ENCODE assay signal across 14 cellular contexts in the genomic region with DNA sequence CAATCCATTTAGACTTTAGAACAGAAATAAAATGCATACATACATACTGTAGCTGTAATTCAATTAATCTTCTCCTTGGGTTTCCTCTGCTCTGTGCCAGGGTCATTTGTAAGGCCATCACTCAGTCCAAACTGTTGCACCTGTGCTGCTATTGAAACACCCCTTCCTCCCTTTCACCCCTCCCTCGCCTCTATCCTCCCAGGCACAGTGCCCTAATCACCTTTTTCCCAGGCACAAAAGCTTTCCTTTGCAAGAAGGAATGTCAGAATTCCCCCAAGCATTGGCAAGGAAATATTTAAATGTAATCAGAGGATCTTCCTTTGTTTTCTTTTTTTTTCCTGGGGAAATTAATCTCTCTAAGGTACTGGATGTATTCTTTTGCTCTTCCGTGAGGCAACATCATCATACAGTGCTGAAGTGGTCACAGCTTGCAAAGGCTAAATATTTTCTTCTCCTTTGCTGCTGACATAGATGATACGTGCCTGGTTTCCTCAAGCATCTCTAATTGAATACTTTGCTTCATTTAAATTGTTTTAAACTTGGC.
"Had no signal": no experiment of that assay in that cellular context is flagged by ENCODE, and none has a peak within 500 bp of the region (broad histone marks: within the 10 kb centered on the region; RNA-seq: fewer than 3 reads in every experiment).

No MANE protein-coding gene starts in this region.

- ATAC-seq: activated T-cell treated with anti-CD3 and anti-CD28 coated beads, Interleukin-2, amount 50 U/mL, for 72 hours; left lung; upper lobe of right lung had no signal

- H3K9me3 Mint-ChIP-seq: activated naive CD8-positive, alpha-beta T cell treated with anti-CD3 and anti-CD28 coated beads, Interleukin-2, amount 10 ng/mL, durations not matched to agents 7 days and 5 days; activated T-cell treated with anti-CD3 and anti-CD28 coated beads, Interleukin-2, amount 50 U/mL, for 72 hours; memory B cell; neural crest cell; stimulated activated naive CD8-positive, alpha-beta T cell treated with anti-CD3 and anti-CD28 coated beads, Interleukin-15, Interleukin-2, amounts not matched to agents 100 ng/mL and 50 ng/mL, for 24 hours had no signal

- H3K27ac Mint-ChIP-seq: activated naive CD8-positive, alpha-beta T cell treated with anti-CD3 and anti-CD28 coated beads, Interleukin-2, amount 10 ng/mL, durations not matched to agents 7 days and 5 days; activated T-cell treated with anti-CD3 and anti-CD28 coated beads, Interleukin-2, amount 50 U/mL, for 72 hours; memory B cell; stimulated activated naive CD8-positive, alpha-beta T cell treated with anti-CD3 and anti-CD28 coated beads, Interleukin-15, Interleukin-2, amounts not matched to agents 100 ng/mL and 50 ng/mL, for 24 hours had no signal

- H3K4me1 Mint-ChIP-seq: activated naive CD8-positive, alpha-beta T cell treated with anti-CD3 and anti-CD28 coated beads, Interleukin-2, amount 10 ng/mL, durations not matched to agents 7 days and 5 days; memory B cell had no signal

- H3K36me3 Mint-ChIP-seq: activated naive CD8-positive, alpha-beta T cell treated with anti-CD3 and anti-CD28 coated beads, Interleukin-2, amount 10 ng/mL, durations not matched to agents 7 days and 5 days; memory B cell had no signal

- H3K4me3 Mint-ChIP-seq: activated naive CD8-positive, alpha-beta T cell treated with anti-CD3 and anti-CD28 coated beads, Interleukin-2, amount 10 ng/mL, durations not matched to agents 7 days and 5 days; activated T-cell treated with anti-CD3 and anti-CD28 coated beads, Interleukin-2, amount 50 U/mL, for 72 hours; memory B cell; neural crest cell; stimulated activated naive CD8-positive, alpha-beta T cell treated with anti-CD3 and anti-CD28 coated beads, Interleukin-15, Interleukin-2, amounts not matched to agents 100 ng/mL and 50 ng/mL, for 24 hours had no signal

- DNase-seq: activated CD4-positive, alpha-beta T cell treated with anti-CD3 and anti-CD28 coated beads, Interleukin-2, amount 50 U/mL, for 48 hours; activated gamma-delta T cell treated with Interleukin-2 at 50 U/mL for 16 hours; activated naive CD8-positive, alpha-beta T cell treated with anti-CD3 and anti-CD28 coated beads, Interleukin-2, amount 10 ng/mL, durations not matched to agents 7 days and 5 days; activated T-cell treated with anti-CD3 and anti-CD28 coated beads, Interleukin-2, amount 50 U/mL, for 72 hours; aorta; glutamatergic neuron; left lung; retina; stimulated activated CD4-positive, alpha-beta T cell treated with anti-CD3 and anti-CD28 coated beads, Interleukin-4, amount 100 ng/mL, for 1 hour; testis; upper lobe of right lung had no signal
